10 cellular contexts compared by ENCODE assay signal in the genomic region with DNA sequence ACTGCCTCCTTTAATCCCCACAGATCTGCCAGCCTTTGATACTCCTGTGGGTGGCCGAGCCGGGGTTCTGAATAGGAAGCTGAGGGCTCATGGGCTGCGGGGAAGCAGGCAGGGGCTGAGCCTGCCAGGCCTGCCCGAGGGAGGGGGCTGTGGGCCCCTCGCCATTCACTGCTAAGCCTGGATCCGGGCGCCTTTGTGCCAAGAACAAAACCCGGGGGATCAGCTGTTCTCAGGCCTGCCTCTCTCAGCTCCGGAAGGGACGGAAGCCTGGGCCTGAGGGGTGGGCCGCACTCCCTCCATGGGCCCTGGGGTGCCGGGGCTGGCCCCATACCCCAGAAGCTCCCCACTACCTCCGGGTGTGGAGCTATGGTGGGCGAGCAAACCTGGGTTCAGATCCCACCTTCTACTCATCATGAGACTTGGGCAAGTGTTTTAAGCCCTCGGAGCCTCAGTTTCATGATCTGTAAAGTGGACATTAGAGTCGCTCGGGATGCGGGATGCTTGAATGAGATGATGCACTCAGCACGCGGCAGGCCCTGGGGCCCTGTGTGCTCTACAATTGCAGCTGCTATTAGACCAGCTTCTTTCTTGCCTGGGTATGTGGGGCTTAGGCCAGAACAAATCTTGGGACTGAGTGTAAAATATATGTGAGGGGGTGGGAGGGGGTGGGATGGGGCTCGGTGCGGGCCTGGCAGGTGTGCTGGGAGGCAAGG. TPM values are rescaled to one million over a fixed set of nuclear protein-coding genes. Genes with fewer than 3 reads are reported as not detected.
DNase-seq lines count a peak whose midpoint lies in the region; ATAC-seq, FAIRE-seq and TF ChIP-seq lines count a peak whose summit lies in the region.
"Had no signal": no experiment of that assay in that cellular context is flagged by ENCODE, and none has a peak within 500 bp of the region (broad histone marks: within the 10 kb centered on the region; RNA-seq: fewer than 3 reads in every experiment).

No MANE protein-coding gene starts in this region.

- no peak for DNase-seq in SK-N-MC (ENCODE audit: low read depth, low spot score)
- no peak for DNase-seq in endothelial cell of umbilical vein (ENCODE audit: low read depth, low spot score)
- DNase-seq in neuronal stem cell (ENCODE audit: low spot score): peak; percentile 79
- DNase-seq in upper lobe of right lung: no peak
- DNase-seq: activated naive CD4-positive, alpha-beta T cell treated with Interleukin-2 at 50 U/mL for 16 hours; stimulated activated CD8-positive, alpha-beta memory T cell treated with anti-CD3 and anti-CD28 coated beads, Interleukin-4, amount 100 ng/mL, for 48 hours had no signal

- POLR2A ChIA-PET in endothelial cell of umbilical vein (lab: Charles Lee): interaction anchor here (0.6 to 2.3 kb wide), 3 partner anchors 19 to 37 kb away, joined by 3 to 13 read pairs (median 3); a partner anchor contains a TSS

- no peak overlapping the region for H4K8ac ChIP-seq in neuronal stem cell (ENCODE audit: low read depth, low read length)

- no peaks in the 10 kb centered on the region for H4K20me1 ChIP-seq in endothelial cell of umbilical vein (replicated peaks; ENCODE audit: control insufficient read depth, extremely low read depth, insufficient read depth, low read length)

- intact Hi-C loops in endothelial cell of umbilical vein (cut with micrococcal nuclease): no loop called here
- intact Hi-C loops in upper lobe of right lung (cut with DNase I): no loop called here

- ATAC-seq in upper lobe of right lung (no peak), HG02840 (IDR thresholded peaks at IDR 0.05; ENCODE audit: low FRiP score, unreplicated experiment) (no peak), HG03039 (IDR thresholded peaks at IDR 0.05; ENCODE audit: unreplicated experiment) (no peak), GM21576 (IDR thresholded peaks at IDR 0.05; ENCODE audit: unreplicated experiment) (no peak)

- no peaks in the 10 kb centered on the region for H3K9me1 ChIP-seq in endothelial cell of umbilical vein (replicated peaks; ENCODE audit: control insufficient read depth, extremely low read depth, insufficient read depth, low read length)

- H3K79me2 ChIP-seq in endothelial cell of umbilical vein (ENCODE audit: control insufficient read depth, insufficient read depth, low read length): no peaks in the 10 kb centered on the region

- dilution Hi-C loops in endothelial cell of umbilical vein (cut with MboI; ENCODE audit: extremely low pct_ligation_motif_present, low sequenced_read_pairs): no loop called here

- H3K9me3 ChIP-seq in SK-N-MC (ENCODE audit: low read depth, low read length): no peaks in the 10 kb centered on the region
- no peaks in the 10 kb centered on the region for H3K9me3 ChIP-seq in endothelial cell of umbilical vein (replicated peaks; ENCODE audit: control insufficient read depth, insufficient read depth, low read length)
- H3K9me3 ChIP-seq in neuronal stem cell (replicated peaks in 1 of 2; ENCODE audit: control insufficient read depth in 2 of 2, insufficient read depth in 1 of 2, low read depth in 1 of 2, low read length in 2 of 2): no peaks in the 10 kb centered on the region
- no peaks in the 10 kb centered on the region for H3K9me3 ChIP-seq in upper lobe of right lung

- H3K4ac ChIP-seq in neuronal stem cell (ENCODE audit: low read length): no peak overlapping the region

- H3K27me3 ChIP-seq in endothelial cell of umbilical vein (ENCODE audit: control insufficient read depth in 2 of 2, insufficient read depth in 2 of 2, low read length in 2 of 2): no peaks in the 10 kb centered on the region
- H3K27me3 ChIP-seq in neuronal stem cell (ENCODE audit: control insufficient read depth in 3 of 3, insufficient read depth in 3 of 3, low read depth in 1 of 3, low read length in 3 of 3): no peaks in the 10 kb centered on the region
- no peaks in the 10 kb centered on the region for H3K27me3 ChIP-seq in upper lobe of right lung

- H2BK5ac ChIP-seq in neuronal stem cell (ENCODE audit: low read length): peak overlapping the region; percentile 96

- H3K4me1 ChIP-seq in endothelial cell of umbilical vein (ENCODE audit: control insufficient read depth, extremely low read depth, insufficient read depth, low read length) (peaks cover 38% of the 10 kb centered on the region), neuronal stem cell (ENCODE audit: control insufficient read depth in 2 of 2, insufficient read depth in 1 of 2, low read depth in 1 of 2, low read length in 2 of 2) (peaks cover 26 to 27% of the 10 kb centered on the region in 2 donors), upper lobe of right lung (peaks cover 52% of the 10 kb centered on the region)

- no peaks in the 10 kb centered on the region for H3K79me1 ChIP-seq in neuronal stem cell (ENCODE audit: low read depth, low read length)

- no peaks in the 10 kb centered on the region for H3K36me3 ChIP-seq in SK-N-MC (ENCODE audit: insufficient read depth, low read length)
- no peaks in the 10 kb centered on the region for H3K36me3 ChIP-seq in endothelial cell of umbilical vein (ENCODE audit: control insufficient read depth in 2 of 2, extremely low read depth in 1 of 2, insufficient read depth in 2 of 2, low read length in 2 of 2)
- no peaks in the 10 kb centered on the region for H3K36me3 ChIP-seq in neuronal stem cell (replicated peaks in 1 of 2; ENCODE audit: control insufficient read depth in 2 of 2, insufficient read depth in 2 of 2, low read length in 2 of 2)
- H3K36me3 ChIP-seq in upper lobe of right lung: no peaks in the 10 kb centered on the region

- H3K27ac ChIP-seq in SK-N-MC (peak overlapping the region; percentile 90), endothelial cell of umbilical vein (ENCODE audit: insufficient read depth, low read depth, low read length) (peak overlapping the region; percentile 84), neuronal stem cell (replicated peaks; ENCODE audit: low read length) (peak overlapping the region; percentile 88), upper lobe of right lung (peak overlapping the region; percentile 27)

- H3K4me2 ChIP-seq in endothelial cell of umbilical vein (ENCODE audit: insufficient read depth, low read length) (no peak overlapping the region), neuronal stem cell (ENCODE audit: insufficient read depth, low read length, poor library complexity, severe bottlenecking) (peak overlapping the region; percentile 29)

- TF ChIP-seq CTCF in endothelial cell of umbilical vein (IDR thresholded peaks at IDR 0.05; ENCODE audit: extremely low read depth in 1 of 2, insufficient read depth in 1 of 2, low read depth in 1 of 2, low read length in 2 of 2) (no peak), upper lobe of right lung (IDR thresholded peaks at IDR 0.05) (no peak)

- peak overlapping the region; percentile 94 for H3K18ac ChIP-seq in neuronal stem cell (ENCODE audit: low read length)

- no peak for TF ChIP-seq POLR2A in endothelial cell of umbilical vein (IDR thresholded peaks at IDR 0.05; ENCODE audit: low read depth, low read length)

- H2AK5ac ChIP-seq in neuronal stem cell (ENCODE audit: low read depth, low read length): peak overlapping the region; percentile 77

- no TSS peak for BruUV-seq in endothelial cell of umbilical vein (replicated peaks; lab: Mats Ljungman, UMichigan)

- no peak overlapping the region for H3K14ac ChIP-seq in neuronal stem cell (ENCODE audit: low read length)

- FAIRE-seq in endothelial cell of umbilical vein (lab: Jason Lieb, UNC): no peak
- FAIRE-seq: islet of Langerhans had no signal

- no peak overlapping the region for H3K23ac ChIP-seq in neuronal stem cell (ENCODE audit: low read depth, low read length, poor library complexity)

- CTCF ChIA-PET in endothelial cell of umbilical vein (lab: Charles Lee): interaction anchor here (1.1 to 1.4 kb wide), 4 partner anchors 10 to 93 kb away, joined by 3 to 7 read pairs (median 6); no protein-coding TSS in a partner anchor

- no CpG with 5 or more reads among the region's 22 CpGs for WGBS in neuronal stem cell (ENCODE audit: extremely low coverage in 2 of 2, insufficient read length in 2 of 2, insufficient replicate concordance in 1 of 2), 2 donors

- no peak overlapping the region for H2BK12ac ChIP-seq in neuronal stem cell (ENCODE audit: low read length)

- peak overlapping the region; percentile 78 for H2BK120ac ChIP-seq in neuronal stem cell (ENCODE audit: low read depth, low read length)

- H2AFZ ChIP-seq in endothelial cell of umbilical vein (ENCODE audit: low read depth, low read length): no peak overlapping the region
- peak overlapping the region; percentile 88 for H2AFZ ChIP-seq in neuronal stem cell (ENCODE audit: low read length)

- H3K9ac ChIP-seq in SK-N-MC (ENCODE audit: insufficient read length): peak overlapping the region; percentile 37
- H3K9ac ChIP-seq in endothelial cell of umbilical vein (replicated peaks; ENCODE audit: extremely low read depth, insufficient read depth, low read length): no peak overlapping the region
- H3K9ac ChIP-seq in neuronal stem cell (ENCODE audit: low read depth, low read length, poor library complexity): no peak overlapping the region

- H4K91ac ChIP-seq in neuronal stem cell (ENCODE audit: low read depth, low read length, poor library complexity): no peak overlapping the region

- H3K4me3 ChIP-seq in SK-N-MC (no peak overlapping the region), endothelial cell of umbilical vein (replicated peaks in 1 of 3; ENCODE audit: insufficient read depth in 1 of 3, low read depth in 1 of 3, low read length in 3 of 3) (no peak overlapping the region), neuronal stem cell (ENCODE audit: low read length in 2 of 2) (no peak overlapping the region), upper lobe of right lung (no peak overlapping the region)

- H2BK15ac ChIP-seq in neuronal stem cell (ENCODE audit: low read length): peak overlapping the region; percentile 71

RNA-seq across cellular contexts. Expression of a gene that starts 19.2 kb away (rescaled TPM):
- 125 and 141 TPM in 2 replicates for total RNA-seq in endothelial cell of umbilical vein
- 147 and 169 TPM in 2 replicates for polyA plus RNA-seq in endothelial cell of umbilical vein
- polyA plus RNA-seq in endothelial cell of umbilical vein (2011; cell fraction: cytosol; rRNA removed): 95.2 and 120 TPM in 2 replicates
- 126 and 152 TPM in 2 replicates for polyA plus RNA-seq in endothelial cell of umbilical vein (2011; cell fraction: nucleus; rRNA removed)
- polyA plus RNA-seq in endothelial cell of umbilical vein (2012): 107 and 115 TPM in 2 replicates
- polyA minus RNA-seq in endothelial cell of umbilical vein: 132 and 164 TPM in 2 replicates
- 42.6 TPM for polyA minus RNA-seq in endothelial cell of umbilical vein (2011; cell fraction: cytosol; rRNA and poly(A)+ RNA removed)
- 47.6 and 68.5 TPM in 2 replicates for polyA minus RNA-seq in endothelial cell of umbilical vein (2011; cell fraction: nucleus; rRNA and poly(A)+ RNA removed)
- 74.6 TPM for polyA plus RNA-seq in neuronal stem cell (2013, experiment 1 of 2)
- 73.7 TPM for polyA plus RNA-seq in neuronal stem cell (2013, experiment 2 of 2)
- total RNA-seq in upper lobe of right lung: 44.8 TPM

RNA-seq across cellular contexts. Expression of a gene that starts 37.4 kb away (rescaled TPM):
- total RNA-seq in endothelial cell of umbilical vein (6.2 and 9.2 TPM in 2 replicates), upper lobe of right lung (11.9 TPM)
- 8.0 and 8.4 TPM in 2 replicates for polyA plus RNA-seq in endothelial cell of umbilical vein
- 5.3 and 7.7 TPM in 2 replicates for polyA plus RNA-seq in endothelial cell of umbilical vein (2011; cell fraction: cytosol; rRNA removed)
- polyA plus RNA-seq in endothelial cell of umbilical vein (2011; cell fraction: nucleus; rRNA removed): 24.0 and 24.6 TPM in 2 replicates
- polyA plus RNA-seq in endothelial cell of umbilical vein (2012): 4.1 and 6.9 TPM in 2 replicates
- polyA minus RNA-seq in endothelial cell of umbilical vein: 4.1 and 5.0 TPM in 2 replicates
- polyA minus RNA-seq in endothelial cell of umbilical vein (2011; cell fraction: cytosol; rRNA and poly(A)+ RNA removed): 8.6 TPM
- 1.9 and 3.3 TPM in 2 replicates for polyA minus RNA-seq in endothelial cell of umbilical vein (2011; cell fraction: nucleus; rRNA and poly(A)+ RNA removed)
- 14.7 TPM for polyA plus RNA-seq in neuronal stem cell (2013, experiment 1 of 2)
- polyA plus RNA-seq in neuronal stem cell (2013, experiment 2 of 2): 14.8 TPM

Comparison
In these comparisons a context has a peak if more than half of its experiments do, and no peak if none do; other contexts are left out.
1. H3K27ac ChIP-seq: peak in every context shown above with its lines; median percentile 90 in SK-N-MC; 88 in neuronal stem cell; 84 in endothelial cell of umbilical vein; 27 in upper lobe of right lung.